Comparison of ENCODE assay signal across 8 cellular contexts in genomic region chr16:28846933-28847273, GRCh38. TPM values are rescaled to one million over a fixed set of nuclear protein-coding genes. Genes with fewer than 3 reads are reported as not detected.
DNase-seq lines count a peak whose midpoint lies in the region; ATAC-seq and TF ChIP-seq lines count a peak whose summit lies in the region.

No MANE protein-coding gene starts in this region.

- H2AK5ac ChIP-seq in neuronal stem cell (ENCODE audit: low read depth, low read length) = no peak overlapping the region

- H3K9ac ChIP-seq in neuronal stem cell (ENCODE audit: low read depth, low read length, poor library complexity) = peak overlapping the region; percentile 71

- H3K9me3 ChIP-seq in esophagus muscularis mucosa (no peaks in the 10 kb centered on the region), neuronal stem cell (replicated peaks in 1 of 2; ENCODE audit: control insufficient read depth in 2 of 2, insufficient read depth in 1 of 2, low read depth in 1 of 2, low read length in 2 of 2) (no peaks in the 10 kb centered on the region)

- H3K4me3 ChIP-seq in AG04449 (ENCODE audit: low read depth, low read length) (peak overlapping the region; percentile 83), esophagus muscularis mucosa (peak overlapping the region; percentile 76 to 97 (median 87)), neuronal stem cell (ENCODE audit: low read length in 2 of 2) (peak overlapping the region; percentile 85 to 100)

- peak overlapping the region; percentile 88 for H2AFZ ChIP-seq in neuronal stem cell (ENCODE audit: low read length)

- no peak for TF ChIP-seq POLR2A in esophagus muscularis mucosa (IDR thresholded peaks at IDR 0.05; ENCODE audit: low read depth)

- no peaks in the 10 kb centered on the region for H3K27me3 ChIP-seq in esophagus muscularis mucosa
- H3K27me3 ChIP-seq in neuronal stem cell (ENCODE audit: control insufficient read depth in 3 of 3, insufficient read depth in 3 of 3, low read depth in 1 of 3, low read length in 3 of 3) = no peaks in the 10 kb centered on the region

- DNase-seq in AG04449 (ENCODE audit: low read depth, low spot score) = no peak
- DNase-seq in SK-N-DZ (ENCODE audit: low spot score) = peak; percentile 45
- no peak for DNase-seq in esophagus muscularis mucosa (ENCODE audit: extremely low spot score)
- no peak for DNase-seq in neuronal stem cell (ENCODE audit: low spot score)
- DNase-seq in globus pallidus (ENCODE audit: low spot score) = no peak
- no peak for DNase-seq in EL

- WGBS in esophagus muscularis mucosa = 3% methylated on average over 5 of the region's 5 CpGs
- WGBS in neuronal stem cell (ENCODE audit: extremely low coverage in 2 of 2, insufficient read length in 2 of 2, insufficient replicate concordance in 1 of 2), 2 donors = no CpG with 5 or more reads among the region's 5 CpGs

- H3K23ac ChIP-seq in neuronal stem cell (ENCODE audit: low read depth, low read length, poor library complexity) = no peak overlapping the region

- no peak overlapping the region for H2BK5ac ChIP-seq in neuronal stem cell (ENCODE audit: low read length)

- POLR2A ChIA-PET in AG04449 (lab: Yijun Ruan, JAX) = interaction anchor here (1.2 to 2.1 kb wide), 7 partner anchors 7 to 25 kb away, joined by 3 to 17 read pairs (median 6); partner anchors contain the start of genes ATXN2L and SH2B1

- no peak overlapping the region for H2BK15ac ChIP-seq in neuronal stem cell (ENCODE audit: low read length)

- CTCF ChIA-PET in AG04449 (lab: Yijun Ruan, JAX) = interaction anchor here (0.9 to 4.2 kb wide), 11 partner anchors 10 to 100 kb away, joined by 3 to 29 read pairs (median 5); partner anchors contain the start of gene ATXN2L

- H2BK120ac ChIP-seq in neuronal stem cell (ENCODE audit: low read depth, low read length) = no peak overlapping the region

- H4K91ac ChIP-seq in neuronal stem cell (ENCODE audit: low read depth, low read length, poor library complexity) = no peak overlapping the region

- H3K27ac ChIP-seq in esophagus muscularis mucosa (replicated peaks in 1 of 4) (peak overlapping the region; percentile 90 to 93 (median 92)), neuronal stem cell (replicated peaks; ENCODE audit: low read length) (no peak overlapping the region)

- no peak overlapping the region for H2BK12ac ChIP-seq in neuronal stem cell (ENCODE audit: low read length)

- H3K36me3 ChIP-seq in esophagus muscularis mucosa (peaks cover 26 to 35% (median 31%) of the 10 kb centered on the region in 4 donors), neuronal stem cell (replicated peaks in 1 of 2; ENCODE audit: control insufficient read depth in 2 of 2, insufficient read depth in 2 of 2, low read length in 2 of 2) (peaks cover 30 to 38% of the 10 kb centered on the region in 2 donors)

- ATAC-seq in GM21526 (IDR thresholded peaks at IDR 0.05; ENCODE audit: low FRiP score, unreplicated experiment) = peak; percentile 10
- ATAC-seq in GM19452 (IDR thresholded peaks at IDR 0.05; ENCODE audit: unreplicated experiment) = no peak

- H4K8ac ChIP-seq in neuronal stem cell (ENCODE audit: low read depth, low read length) = no peak overlapping the region

- H3K4me2 ChIP-seq in neuronal stem cell (ENCODE audit: insufficient read depth, low read length, poor library complexity, severe bottlenecking) = peak overlapping the region; percentile 76

- no peak for TF ChIP-seq CTCF in AG04449 (IDR thresholded peaks at IDR 0.05; ENCODE audit: insufficient read depth, low read length, missing control alignments)
- no peak for TF ChIP-seq CTCF in esophagus muscularis mucosa (IDR thresholded peaks at IDR 0.05)

- H3K4ac ChIP-seq in neuronal stem cell (ENCODE audit: low read length) = no peak overlapping the region

- intact Hi-C loops in esophagus muscularis mucosa (cut with DNase I) = no loop called here

- H3K4me1 ChIP-seq in esophagus muscularis mucosa (peaks cover 20 to 35% (median 29%) of the 10 kb centered on the region in 4 donors), neuronal stem cell (ENCODE audit: control insufficient read depth in 2 of 2, insufficient read depth in 1 of 2, low read depth in 1 of 2, low read length in 2 of 2) (peaks cover 10 to 13% of the 10 kb centered on the region in 2 donors)

- no peak overlapping the region for H3K18ac ChIP-seq in neuronal stem cell (ENCODE audit: low read length)

- H3K79me1 ChIP-seq in neuronal stem cell (ENCODE audit: low read depth, low read length) = peaks cover 17% of the 10 kb centered on the region

- no peak overlapping the region for H3K14ac ChIP-seq in neuronal stem cell (ENCODE audit: low read length)

- no peak for TF ChIP-seq EP300 in esophagus muscularis mucosa (IDR thresholded peaks at IDR 0.05)

RNA-seq across cellular contexts. Expression of gene TUFM, which starts 0.8 kb away (rescaled TPM):
- 285 and 312 TPM in 2 replicates for polyA plus RNA-seq in SK-N-DZ (2014; cell fraction: cytosol; rRNA removed)
- polyA plus RNA-seq in SK-N-DZ (2014; cell fraction: nucleus; rRNA removed) = 518 and 753 TPM in 2 replicates
- total RNA-seq in esophagus muscularis mucosa = 100 to 1,000 TPM in 1 of 4 donors, 10 to 100 TPM in 3; 63.1 to 106 (median 82.8) TPM
- polyA plus RNA-seq in neuronal stem cell (2013, experiment 1 of 2) = 121 TPM
- polyA plus RNA-seq in neuronal stem cell (2013, experiment 2 of 2) = 119 TPM

RNA-seq across cellular contexts. Expression of gene SH2B1, which starts 16.7 kb away (rescaled TPM):
- polyA plus RNA-seq in SK-N-DZ (2014; cell fraction: cytosol; rRNA removed) = 33.3 and 40.4 TPM in 2 replicates
- polyA plus RNA-seq in SK-N-DZ (2014; cell fraction: nucleus; rRNA removed) = 79.8 and 99.7 TPM in 2 replicates
- 10 to 100 TPM; 27.0 to 48.4 (median 34.7) TPM for total RNA-seq in esophagus muscularis mucosa
- 37.2 TPM for polyA plus RNA-seq in neuronal stem cell (2013, experiment 1 of 2)
- polyA plus RNA-seq in neuronal stem cell (2013, experiment 2 of 2) = 36.9 TPM

RNA-seq across cellular contexts. Expression of gene ATXN2L, which starts 24.1 kb away (rescaled TPM):
- polyA plus RNA-seq in SK-N-DZ (2014; cell fraction: cytosol; rRNA removed) = 46.8 and 47.0 TPM in 2 replicates
- 124 and 220 TPM in 2 replicates for polyA plus RNA-seq in SK-N-DZ (2014; cell fraction: nucleus; rRNA removed)
- 10 to 100 TPM; 43.4 to 73.9 (median 52.6) TPM for total RNA-seq in esophagus muscularis mucosa
- 170 TPM for polyA plus RNA-seq in neuronal stem cell (2013, experiment 1 of 2)
- 177 TPM for polyA plus RNA-seq in neuronal stem cell (2013, experiment 2 of 2)

RNA-seq across cellular contexts. Expression of gene ATP2A1, which starts 31.4 kb away (rescaled TPM):
- 0.36 and 2.9 TPM in 2 replicates for polyA plus RNA-seq in SK-N-DZ (2014; cell fraction: cytosol; rRNA removed)
- 2.8 and 5.4 TPM in 2 replicates for polyA plus RNA-seq in SK-N-DZ (2014; cell fraction: nucleus; rRNA removed)
- total RNA-seq in esophagus muscularis mucosa = under 1 TPM in 1 of 4 donors, not detected in 3; 0.86 TPM
- polyA plus RNA-seq in neuronal stem cell (2013, experiment 1 of 2) = 1.9 TPM
- 1.7 TPM for polyA plus RNA-seq in neuronal stem cell (2013, experiment 2 of 2)
